Comparison of ENCODE assay signal across 1 cellular context in genomic region chr11:8081591-8082021, GRCh38.
TF ChIP-seq lines count a peak whose summit lies in the region.

No MANE protein-coding gene starts in this region.

TF ChIP-seq in HEK293, 187 proteins besides CTCF, POLR2A, EP300 and RAD21 (continued from another document):
- peak; percentile 72 for TF ChIP-seq PATZ1 (tag by site-specific recombination; IDR thresholded peaks at IDR 0.05)
- no peak for TF ChIP-seq ZNF843 (tag by site-specific recombination; IDR thresholded peaks at IDR 0.05)
- TF ChIP-seq ZNF394 (tag by site-specific recombination; IDR thresholded peaks at IDR 0.05; ENCODE audit: borderline replicate concordance), result no peak
- no peak for TF ChIP-seq ZNF169 (tag by site-specific recombination; IDR thresholded peaks at IDR 0.05)
- TF ChIP-seq ZNF37A (tag by site-specific recombination; IDR thresholded peaks at IDR 0.05), result no peak
- peak; percentile 47; the same call in 1 of the 2 replicates for TF ChIP-seq ZNF18 (tag by site-specific recombination; IDR thresholded peaks at IDR 0.05)
- TF ChIP-seq KLF10 (tag by site-specific recombination; IDR thresholded peaks at IDR 0.05), result no peak
- TF ChIP-seq ZNF184 (tag by site-specific recombination; IDR thresholded peaks at IDR 0.05), result no peak
- no peak for TF ChIP-seq ZNF174 (tag by site-specific recombination; IDR thresholded peaks at IDR 0.05)
- TF ChIP-seq ZNF335 (tag by site-specific recombination; conservative IDR thresholded peaks at IDR 0.05), result peak; percentile 90
- TF ChIP-seq ZNF704 (tag by site-specific recombination; IDR thresholded peaks at IDR 0.05), result no peak
- TF ChIP-seq ZNF175 (tag by site-specific recombination; IDR thresholded peaks at IDR 0.05), result no peak
- no peak for TF ChIP-seq ZNF596 (tag by site-specific recombination; IDR thresholded peaks at IDR 0.05)
- no peak for TF ChIP-seq ZNF26 (tag by site-specific recombination; IDR thresholded peaks at IDR 0.05)
- TF ChIP-seq ZXDB (tag by site-specific recombination; IDR thresholded peaks at IDR 0.05), result peak; percentile 53; the same call in 1 of the 2 replicates
- TF ChIP-seq ZEB2 (tag by site-specific recombination; IDR thresholded peaks at IDR 0.05), result 0 out of 2 replicates have a peak, but pooled peaks have one; percentile 23
- TF ChIP-seq ZNF639 (tag by site-specific recombination; IDR thresholded peaks at IDR 0.05), result no peak
- no peak for TF ChIP-seq ZNF202 (tag by site-specific recombination; IDR thresholded peaks at IDR 0.05; ENCODE audit: borderline replicate concordance)
- TF ChIP-seq HOXD13 (CRISPR knock-in tag; IDR thresholded peaks at IDR 0.05; ENCODE audit: borderline replicate concordance), result no peak
- TF ChIP-seq ZNF138 (tag by site-specific recombination; IDR thresholded peaks at IDR 0.05; ENCODE audit: borderline replicate concordance), result no peak
- TF ChIP-seq ZNF16 (tag by site-specific recombination; IDR thresholded peaks at IDR 0.05; ENCODE audit: low read depth), result no peak
- TF ChIP-seq ZBTB17 (tag by site-specific recombination; IDR thresholded peaks at IDR 0.05), result 0 out of 2 replicates have a peak, but pooled peaks have one; percentile 27
- no peak for TF ChIP-seq ZNF354C (tag by site-specific recombination; IDR thresholded peaks at IDR 0.05; ENCODE audit: borderline replicate concordance, low read depth)
- no peak for TF ChIP-seq ZNF292 (tag by site-specific recombination; IDR thresholded peaks at IDR 0.05; ENCODE audit: borderline replicate concordance, low read depth)
- TF ChIP-seq ZNF24 (tag by site-specific recombination; IDR thresholded peaks at IDR 0.05), result no peak
- no peak for TF ChIP-seq KLF16 (tag by site-specific recombination; IDR thresholded peaks at IDR 0.05)
- TF ChIP-seq REPIN1 (tag by site-specific recombination; IDR thresholded peaks at IDR 0.05; ENCODE audit: low read depth), result no peak
- no peak for TF ChIP-seq REST (tag by site-specific recombination; IDR thresholded peaks at IDR 0.05)
- TF ChIP-seq ZNF324 (tag by site-specific recombination; IDR thresholded peaks at IDR 0.05), result no peak
- TF ChIP-seq ZBTB20 (tag by site-specific recombination; IDR thresholded peaks at IDR 0.05), result peak; percentile 95
- no peak for TF ChIP-seq ZNF211 (tag by site-specific recombination; IDR thresholded peaks at IDR 0.05; ENCODE audit: low read depth)
- no peak for TF ChIP-seq MEIS1 (CRISPR knock-in tag; IDR thresholded peaks at IDR 0.05; ENCODE audit: borderline replicate concordance)
- TF ChIP-seq BCL6B (tag by site-specific recombination; IDR thresholded peaks at IDR 0.05), result no peak
- TF ChIP-seq ZBTB48 (tag by site-specific recombination; IDR thresholded peaks at IDR 0.05), result no peak
- no peak for TF ChIP-seq BCL11B (tag by site-specific recombination; IDR thresholded peaks at IDR 0.05; ENCODE audit: low read depth)
- no peak for TF ChIP-seq TRIM28 (IDR thresholded peaks at IDR 0.05; ENCODE audit: borderline replicate concordance, low read length)
- no peak for TF ChIP-seq ZBTB8A (tag by site-specific recombination; IDR thresholded peaks at IDR 0.05)
